Comparison of ENCODE assay signal across 9 cellular contexts in the genomic region with DNA sequence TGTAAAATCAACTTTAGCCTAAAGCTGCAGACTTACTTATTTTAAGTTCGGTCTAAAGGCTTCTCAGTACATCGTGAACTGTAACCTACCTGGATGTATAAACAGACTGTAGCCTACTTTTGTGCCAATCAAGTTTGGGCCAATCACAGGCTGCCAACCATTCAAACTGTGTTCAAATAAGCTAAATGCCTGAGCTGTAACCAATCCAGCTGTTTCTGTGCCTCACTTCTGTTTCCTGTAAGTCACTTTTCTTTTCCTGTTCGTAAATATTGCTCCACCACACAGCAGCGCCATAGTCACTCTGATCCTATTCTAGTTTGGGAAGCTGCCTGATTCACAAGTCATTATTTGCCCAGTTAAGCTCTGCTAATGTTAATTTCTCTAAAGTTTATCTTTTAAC. TPM values are rescaled to one million over a fixed set of nuclear protein-coding genes. Genes with fewer than 3 reads are reported as not detected.
DNase-seq lines count a peak whose midpoint lies in the region; ATAC-seq and TF ChIP-seq lines count a peak whose summit lies in the region.
"Had no signal": no experiment of that assay in that cellular context is flagged by ENCODE, and none has a peak within 500 bp of the region (broad histone marks: within the 10 kb centered on the region; RNA-seq: fewer than 3 reads in every experiment).

No MANE protein-coding gene starts in this region.

- H3K79me2 ChIP-seq in osteoblast (ENCODE audit: insufficient read depth, low read length) = no peaks in the 10 kb centered on the region

- H3K27ac ChIP-seq in osteoblast (ENCODE audit: low read depth, low read length) = no peak overlapping the region

- H3K4me2 ChIP-seq in osteoblast (ENCODE audit: insufficient read depth, low read length) = peak overlapping the region; percentile 69

- peaks cover 24% of the 10 kb centered on the region for H3K4me1 ChIP-seq in osteoblast (ENCODE audit: insufficient read depth, low read length)

- H3K27me3 ChIP-seq in osteoblast (ENCODE audit: insufficient read depth, low read length) = no peaks in the 10 kb centered on the region

- H3K27ac Mint-ChIP-seq in activated naive CD4-positive, alpha-beta T cell treated with anti-CD3 and anti-CD28 coated beads, Interleukin-2, amount 50 U/mL, for 72 hours = no peak overlapping the region

- no peaks in the 10 kb centered on the region for H3K9me3 ChIP-seq in osteoblast (ENCODE audit: low read depth, low read length)

- peak overlapping the region; percentile 83 for H2AFZ ChIP-seq in osteoblast (ENCODE audit: low read length)

- H3K36me3 ChIP-seq in osteoblast (ENCODE audit: insufficient read depth, low read length) = no peaks in the 10 kb centered on the region

- no peaks in the 10 kb centered on the region for H3K9me3 Mint-ChIP-seq in activated naive CD4-positive, alpha-beta T cell treated with anti-CD3 and anti-CD28 coated beads, Interleukin-2, amount 50 U/mL, for 72 hours

- ATAC-seq in activated naive CD4-positive, alpha-beta T cell treated with anti-CD3 and anti-CD28 coated beads, Interleukin-2, amount 50 U/mL, for 72 hours = peak; percentile 63 to 73
- ATAC-seq in HG02885 (IDR thresholded peaks at IDR 0.05; ENCODE audit: poor library complexity, unreplicated experiment) (no peak), HG03097 (IDR thresholded peaks at IDR 0.05; ENCODE audit: low FRiP score, unreplicated experiment) (no peak)

- DNase-seq in activated naive CD4-positive, alpha-beta T cell treated with anti-CD3 and anti-CD28 coated beads, Interleukin-2, amount 50 U/mL, for 72 hours (ENCODE audit: low spot score in 2 of 2) = no peak
- DNase-seq in activated naive CD4-positive, alpha-beta T cell treated with Interleukin-2 at 50 U/mL for 16 hours = no peak
- DNase-seq in NOMO-1 (lab: John Stamatoyannopoulos, UW; ENCODE audit: unreplicated experiment in 2 of 2) (peak; percentile 64 to 85), dermis microvascular lymphatic vessel endothelial cell (ENCODE audit: low read depth in 2 of 2) (peak; percentile 20 to 40), osteoblast (ENCODE audit: insufficient read length, low spot score, missing footprints) (no peak), COR-L47 (lab: John Stamatoyannopoulos, UW) (no peak)

- no peaks in the 10 kb centered on the region for H4K20me1 ChIP-seq in osteoblast (ENCODE audit: insufficient read depth, low read length)

- H3K36me3 Mint-ChIP-seq in activated naive CD4-positive, alpha-beta T cell treated with anti-CD3 and anti-CD28 coated beads, Interleukin-2, amount 50 U/mL, for 72 hours = no peaks in the 10 kb centered on the region

- TF ChIP-seq CTCF in osteoblast (IDR thresholded peaks at IDR 0.05; ENCODE audit: extremely low read depth, low read depth, low read length) = no peak

- peak overlapping the region; percentile 38 for H3K4me3 ChIP-seq in osteoblast (ENCODE audit: insufficient read depth, low read length)

RNA-seq across cellular contexts. Expression of gene SLAMF9, which starts 37.5 kb away (rescaled TPM):
- not detected for total RNA-seq in activated naive CD4-positive, alpha-beta T cell treated with anti-CD3 and anti-CD28 coated beads, Interleukin-2, amount 50 U/mL, for 72 hours
- not detected in 2 replicates for total RNA-seq in dermis microvascular lymphatic vessel endothelial cell
- total RNA-seq in osteoblast = not detected in 2 replicates
- total RNA-seq: M059J had no signal

RNA-seq across cellular contexts. Expression of gene PIGM, which starts 40.3 kb away (rescaled TPM):
- 1 to 10 TPM; 3.6 to 5.3 TPM for total RNA-seq in activated naive CD4-positive, alpha-beta T cell treated with anti-CD3 and anti-CD28 coated beads, Interleukin-2, amount 50 U/mL, for 72 hours
- total RNA-seq in dermis microvascular lymphatic vessel endothelial cell (2.3 and 3.5 TPM in 2 replicates), osteoblast (7.2 and 7.4 TPM in 2 replicates)

RNA-seq across cellular contexts. Expression of gene IGSF9, which starts 46.1 kb away (rescaled TPM):
- total RNA-seq in activated naive CD4-positive, alpha-beta T cell treated with anti-CD3 and anti-CD28 coated beads, Interleukin-2, amount 50 U/mL, for 72 hours = not detected
- total RNA-seq in dermis microvascular lymphatic vessel endothelial cell = not detected in 2 replicates
- total RNA-seq in osteoblast = under 0.01 TPM in 2 replicates

Comparison
In these comparisons a context has a peak if more than half of its experiments do, and no peak if none do; other contexts are left out.
1. ATAC-seq: peak in activated naive CD4-positive, alpha-beta T cell treated with anti-CD3 and anti-CD28 coated beads, Interleukin-2, amount 50 U/mL, for 72 hours (2 of 2); none in HG02885 (single experiment) and HG03097 (single experiment).
2. DNase-seq: peak in NOMO-1 (2 of 2) and dermis microvascular lymphatic vessel endothelial cell (2 of 2); none in activated naive CD4-positive, alpha-beta T cell treated with anti-CD3 and anti-CD28 coated beads, Interleukin-2, amount 50 U/mL, for 72 hours (0 of 2), activated naive CD4-positive, alpha-beta T cell treated with Interleukin-2 at 50 U/mL for 16 hours (single experiment), osteoblast (single experiment) and COR-L47 (single experiment).